In the genomic region with DNA sequence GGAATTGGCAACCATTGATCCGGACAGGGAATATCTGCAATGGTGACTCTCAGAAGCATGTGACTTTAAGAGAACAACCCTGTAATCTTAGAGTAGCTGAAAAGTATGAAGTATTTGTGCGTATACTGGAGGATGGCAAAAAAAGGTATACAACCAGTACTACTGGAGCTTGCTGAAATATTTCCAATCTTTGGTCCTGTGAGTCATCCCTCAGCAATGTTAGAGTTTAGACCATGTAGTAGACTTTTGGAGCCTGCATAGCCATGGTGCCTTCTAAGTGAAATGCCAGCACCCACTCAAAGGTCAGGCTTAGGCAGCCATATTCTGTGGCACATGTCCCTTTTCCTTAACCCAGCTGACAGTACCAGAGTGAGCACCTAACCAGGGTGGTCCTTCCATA, we compare ENCODE assay signal across 29 cellular contexts.
DNase-seq lines count a peak whose midpoint lies in the region; TF ChIP-seq lines count a peak whose summit lies in the region.
"Had no signal": no experiment of that assay in that cellular context is flagged by ENCODE, and none has a peak within 500 bp of the region (broad histone marks: within the 10 kb centered on the region; RNA-seq: fewer than 3 reads in every experiment).

No MANE protein-coding gene starts in this region.

- in situ Hi-C loops in KBM-7 (cut with MboI; ENCODE audit: low pct_unique_long_range_greater_than_20kb, low sequenced_read_pairs): no loop called here

- TF ChIP-seq CTCF in fibroblast of villous mesenchyme (IDR thresholded peaks at IDR 0.05; ENCODE audit: insufficient read depth, low read depth, low read length): no peak

- DNase-seq in A172 (ENCODE audit: low spot score) (peak; percentile 64), HS-5 (ENCODE audit: low read depth) (peak; percentile 6), astrocyte of the hippocampus (ENCODE audit: low read depth, low spot score) (peak; percentile 60), fibroblast of villous mesenchyme (ENCODE audit: low read depth) (peak; percentile 14), NCI-H146 (lab: John Stamatoyannopoulos, UW) (no peak), KBM-7 (no peak), Kasumi-1 (lab: John Stamatoyannopoulos, UW) (no peak), HCEC 1CT (no peak)
- DNase-seq: 8988T; activated CD4-positive, alpha-beta T cell treated with anti-CD3 and anti-CD28 coated beads for 48 hours; activated CD8-positive, alpha-beta memory T cell treated with anti-CD3 and anti-CD28 coated beads, Interleukin-2, amount 10 ng/mL, durations not matched to agents 7 days and 5 days; activated naive CD4-positive, alpha-beta T cell treated with anti-CD3 and anti-CD28 coated beads, Interleukin-2, amount 50 U/mL, for 16 hours; aorta; Caco-2; DND-41; effector CD8-positive, alpha-beta T cell; esophagus squamous epithelium; heart left ventricle; left lung; MV-4-11; naive thymus-derived CD8-positive, alpha-beta T cell; NCI-H187; NCI-H2227 treated with DMSO at 0.1 percent for 48 hours; NCI-H748 treated with DMSO at 0.1 percent for 48 hours; PC-9; spleen; stimulated activated CD4-positive, alpha-beta T cell treated with anti-CD3 and anti-CD28 coated beads, Interleukin-4, amount 100 ng/mL, for 24 hours; thyroid gland had no signal

- no peak overlapping the region for H3K4me3 ChIP-seq in fibroblast of villous mesenchyme (ENCODE audit: low read depth, low read length)
- H3K4me3 ChIP-seq: esophagus squamous epithelium, heart left ventricle, K562, left lung, PC-9, spleen, thyroid gland had no signal

Comparison
In these comparisons a context has a peak if more than half of its experiments do, and no peak if none do; other contexts are left out.
1. DNase-seq: peak in A172 (single experiment), HS-5 (single experiment), astrocyte of the hippocampus (single experiment) and fibroblast of villous mesenchyme (single experiment); none in NCI-H146 (single experiment), KBM-7 (single experiment), Kasumi-1 (0 of 2) and HCEC 1CT (single experiment).